In the genomic region with DNA sequence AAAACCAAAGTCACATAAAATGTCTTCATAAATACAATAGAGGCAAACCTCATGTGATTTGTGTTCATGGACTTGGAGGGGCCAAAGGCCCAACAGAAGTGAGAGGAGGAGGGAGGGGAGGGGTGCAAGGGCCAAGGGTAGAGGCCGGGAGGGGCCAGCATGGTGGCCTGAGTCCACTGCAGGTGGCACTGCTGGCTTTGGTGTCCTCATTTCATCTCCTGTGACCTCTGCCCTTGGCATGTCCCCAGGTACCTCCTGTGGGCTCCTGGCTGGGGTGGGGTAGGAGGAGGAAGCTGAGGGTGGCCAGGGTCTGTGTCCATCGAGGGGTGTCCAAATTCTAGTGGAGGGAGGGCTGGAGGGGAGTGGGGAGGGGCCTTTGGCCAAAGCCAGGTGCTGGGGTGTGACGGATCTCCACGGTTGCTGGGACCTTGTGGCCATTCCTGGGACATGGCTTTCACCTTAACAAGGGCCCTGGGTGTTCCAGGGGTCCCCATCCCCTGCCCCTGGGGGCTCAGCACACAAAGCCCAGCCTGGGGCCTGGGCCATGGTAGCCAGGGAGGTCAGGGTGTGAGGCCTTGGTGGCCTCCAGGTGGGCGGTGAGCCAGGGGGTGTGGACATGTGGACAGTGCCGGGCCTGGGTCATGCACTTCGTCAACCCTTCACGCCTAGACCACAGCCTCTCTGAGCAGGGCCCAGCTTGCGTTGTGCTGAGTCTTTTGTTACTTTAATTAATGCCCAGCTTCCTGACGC, we compare ENCODE assay signal across 27 cellular contexts. TPM values are rescaled to one million over a fixed set of nuclear protein-coding genes. Genes with fewer than 3 reads are reported as not detected.
"Had no signal": no experiment of that assay in that cellular context is flagged by ENCODE, and none has a peak within 500 bp of the region (broad histone marks: within the 10 kb centered on the region; RNA-seq: fewer than 3 reads in every experiment).

No MANE protein-coding gene starts in this region.

- H3K79me2 ChIP-seq: parathyroid adenoma had no signal

- ATAC-seq: naive thymus-derived CD8-positive, alpha-beta T cell; natural killer cell treated with Interleukin-12 subunit alpha and Interleukin-12 subunit beta and Interleukin-15 and Interleukin-18, amount 100 ng/mL, for 72 hours; psoas muscle; right cardiac atrium; sciatic nerve; stimulated activated memory B cell treated with anti-CD40 and anti-IgM and Interleukin-4, amounts not matched to agents 10 μg/mL and 1 μg/mL and 100 μg/mL, for 72 hours; upper lobe of right lung had no signal

- DNase-seq: naive B cell; naive thymus-derived CD8-positive, alpha-beta T cell; nephron progenitor cell; occipital lobe; ovary; posterior cingulate gyrus; psoas muscle; right cardiac atrium; spleen; stimulated activated CD4-positive, alpha-beta T cell treated with anti-CD3 and anti-CD28 coated beads, Interleukin-12 subunit alpha, Interleukin-12 subunit beta, amount 100 ng/mL, for 4 hours; stimulated activated CD4-positive, alpha-beta T cell treated with anti-CD3 and anti-CD28 coated beads, Interleukin-1b, Interleukin-23, amount 100 ng/mL, for 48 hours; stimulated activated CD4-positive, alpha-beta T cell treated with anti-CD3 and anti-CD28 coated beads, Interleukin-4, amount 100 ng/mL, for 1 hour; stimulated activated CD4-positive, alpha-beta T cell treated with anti-CD3 and anti-CD28 coated beads, Interleukin-4, amount 100 ng/mL, for 4 hours; stimulated activated CD8-positive, alpha-beta memory T cell treated with anti-CD3 and anti-CD28 coated beads, Interleukin-4, amount 100 ng/mL, for 48 hours; stimulated activated naive CD4-positive, alpha-beta T cell treated with Interleukin-2 at 50 U/mL for 16 hours; stomach; thyroid gland; transverse colon; upper lobe of right lung; uterus had no signal

- H3K9me3 ChIP-seq: ovary, psoas muscle, spleen, stomach, thoracic aorta, thyroid gland, transverse colon, upper lobe of right lung, uterus had no signal

- H3K27me3 ChIP-seq: ovary, spleen, thyroid gland, upper lobe of right lung, uterus had no signal

- H3K4me2 ChIP-seq: smooth muscle cell had no signal

- H3K9ac ChIP-seq: parathyroid adenoma had no signal

- H3K27ac ChIP-seq: ovary, parathyroid adenoma, psoas muscle, skin epidermis, spleen, stomach, thoracic aorta, thyroid gland, transverse colon, upper lobe of right lung, uterus had no signal

- H3K4me1 ChIP-seq: parathyroid adenoma, psoas muscle, spleen, stomach, thyroid gland, transverse colon, upper lobe of right lung, uterus had no signal

- H3K36me3 ChIP-seq: ovary, spleen, stomach, thoracic aorta, thyroid gland, transverse colon, upper lobe of right lung, uterus had no signal

- H2AFZ ChIP-seq: parathyroid adenoma had no signal

- H3K4me3 ChIP-seq: ovary, psoas muscle, skin epidermis, smooth muscle cell, spleen, stomach, thoracic aorta, thyroid gland, transverse colon, upper lobe of right lung, uterus had no signal

RNA-seq across cellular contexts. Expression of a gene that starts 20.6 kb away (rescaled TPM):
- total RNA-seq: naive thymus-derived CD8-positive, alpha-beta T cell; occipital lobe; smooth muscle cell; thoracic aorta had no signal
- polyA plus RNA-seq: naive thymus-derived CD8-positive, alpha-beta T cell; smooth muscle cell had no signal
